8 cellular contexts compared by ENCODE assay signal in the genomic region with DNA sequence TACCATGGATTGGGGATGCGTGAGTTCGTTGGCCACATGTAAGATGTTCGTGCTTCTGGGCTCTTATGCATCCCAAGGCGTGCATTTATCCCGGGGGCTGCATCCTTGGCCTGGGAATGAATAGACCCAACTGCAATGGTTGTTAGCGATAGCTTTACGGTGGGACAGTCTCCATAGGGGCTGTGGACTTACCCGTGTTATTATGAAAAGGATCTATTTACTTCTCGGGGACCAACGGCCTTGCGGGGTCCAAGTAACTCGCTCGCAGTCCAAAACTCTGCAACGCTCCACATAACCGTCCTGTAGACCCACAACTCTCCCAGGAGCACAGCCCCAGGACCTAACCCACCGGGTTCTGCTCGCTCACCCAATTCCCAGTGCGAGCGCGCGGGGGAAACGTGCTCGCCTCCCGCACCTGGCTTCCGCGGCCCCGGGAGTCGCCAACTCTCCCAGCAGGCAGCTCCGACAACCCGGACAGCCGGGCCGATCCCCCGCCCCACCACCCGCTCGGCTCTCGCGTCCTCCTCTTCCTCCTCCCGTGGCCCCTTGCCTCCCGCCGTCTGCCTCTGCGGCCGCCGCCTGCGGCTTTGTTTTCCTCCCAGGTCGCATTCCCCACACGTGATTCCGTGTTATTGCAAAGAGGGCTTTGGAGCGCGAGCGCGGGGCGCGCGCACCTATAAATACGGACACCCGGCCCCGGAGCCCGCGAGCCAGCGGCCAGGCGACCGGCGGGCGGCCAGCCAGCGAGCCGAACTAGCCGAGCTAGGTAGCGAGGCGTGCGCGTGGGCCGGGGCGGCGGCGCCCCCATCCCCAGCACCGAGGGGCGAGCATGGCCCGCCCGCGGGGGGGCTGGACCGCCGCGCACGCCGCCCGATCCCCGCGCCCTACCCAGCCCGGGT. TPM values are rescaled to one million over a fixed set of nuclear protein-coding genes. Genes with fewer than 3 reads are reported as not detected.
DNase-seq lines count a peak whose midpoint lies in the region; ATAC-seq and TF ChIP-seq lines count a peak whose summit lies in the region.

A gene with protein sequence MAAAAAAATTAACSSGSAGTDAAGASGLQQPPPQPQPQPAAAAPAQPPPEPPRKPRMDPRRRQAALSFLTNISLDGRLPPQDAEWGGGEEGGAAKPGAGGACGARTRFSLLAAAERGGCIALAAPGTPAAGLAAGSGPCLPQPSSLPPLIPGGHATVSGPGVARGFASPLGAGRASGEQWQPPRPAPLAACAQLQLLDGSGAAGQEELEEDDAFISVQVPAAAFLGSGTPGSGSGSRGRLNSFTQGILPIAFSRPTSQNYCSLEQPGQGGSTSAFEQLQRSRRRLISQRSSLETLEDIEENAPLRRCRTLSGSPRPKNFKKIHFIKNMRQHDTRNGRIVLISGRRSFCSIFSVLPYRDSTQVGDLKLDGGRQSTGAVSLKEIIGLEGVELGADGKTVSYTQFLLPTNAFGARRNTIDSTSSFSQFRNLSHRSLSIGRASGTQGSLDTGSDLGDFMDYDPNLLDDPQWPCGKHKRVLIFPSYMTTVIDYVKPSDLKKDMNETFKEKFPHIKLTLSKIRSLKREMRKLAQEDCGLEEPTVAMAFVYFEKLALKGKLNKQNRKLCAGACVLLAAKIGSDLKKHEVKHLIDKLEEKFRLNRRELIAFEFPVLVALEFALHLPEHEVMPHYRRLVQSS (plus strand): TSS at position 706 of the 899 bp plus-strand sequence. CDS start 278 bp downstream, outside the sequence.

- H3K36me3 ChIP-seq in mucosa of descending colon (ENCODE audit: low read depth) (no peaks in the 10 kb centered on the region), suprapubic skin (no peaks in the 10 kb centered on the region)

- WGBS in suprapubic skin = 32% methylated on average over 10 of the region's 89 CpGs

- peak in 1 of 2 donors; percentile 34 for TF ChIP-seq POLR2A in suprapubic skin (IDR thresholded peaks at IDR 0.05)

- H3K4me3 ChIP-seq in epithelial cell of esophagus (ENCODE audit: low read length) (peak within 1 kb of the TSS; percentile 46), mucosa of descending colon (peak within 1 kb of the TSS; percentile 30), suprapubic skin (peak within 1 kb of the TSS; percentile 68)

- H3K27ac ChIP-seq in suprapubic skin = peak within 1 kb of the TSS; percentile 86

- DNase-seq in DMS79 (lab: John Stamatoyannopoulos, UW) (peak; percentile 36), NCI-H1105 treated with DMSO at 0.1 percent for 48 hours (lab: John Stamatoyannopoulos, UW) (peak; percentile 83), epithelial cell of esophagus (ENCODE audit: low read depth) (peak; percentile 33), mucosa of descending colon (peak; percentile 71 to 79 (median 76)), suprapubic skin (ENCODE audit: low spot score in 2 of 2) (peak; percentile 81 to 84), OCI-M2 (lab: John Stamatoyannopoulos, UW; ENCODE audit: unreplicated experiment) (no peak)
- DNase-seq in activated CD4-positive, alpha-beta T cell treated with anti-CD3 and anti-CD28 coated beads, Interleukin-2, amount 50 U/mL, for 48 hours = peak; percentile 37 to 46

- TF ChIP-seq CTCF in epithelial cell of esophagus (IDR thresholded peaks at IDR 0.05; ENCODE audit: insufficient read depth, low read depth, low read length, missing control alignments) (no peak), mucosa of descending colon (IDR thresholded peaks at IDR 0.05) (no peak), suprapubic skin (IDR thresholded peaks at IDR 0.05) (no peak)

- H3K4me1 ChIP-seq in mucosa of descending colon (ENCODE audit: low read depth) (peaks cover 18% of the 10 kb centered on the region), suprapubic skin (peaks cover 46% of the 10 kb centered on the region)

- intact Hi-C loops in mucosa of descending colon (cut with DNase I, micrococcal nuclease) = loop anchor here (5.0 to 10.0 kb wide), 2 partner anchors 198 to 240 kb away; no protein-coding TSS in a partner anchor

- ATAC-seq in GM21717 (IDR thresholded peaks at IDR 0.05; ENCODE audit: unreplicated experiment) (peak; percentile 28), mucosa of descending colon (peak; percentile 43)

- H3K9me3 ChIP-seq in mucosa of descending colon (no peaks in the 10 kb centered on the region), suprapubic skin (no peaks in the 10 kb centered on the region)

- no peak for TF ChIP-seq EP300 in suprapubic skin (IDR thresholded peaks at IDR 0.05)

- no peaks in the 10 kb centered on the region for H3K27me3 ChIP-seq in suprapubic skin

RNA-seq across cellular contexts. Expression of the gene that starts here (rescaled TPM):
- total RNA-seq in mucosa of descending colon = 10 to 100 TPM in 2 of 3 donors, 1 to 10 TPM in 1; 8.1 to 13.0 (median 11.6) TPM
- total RNA-seq in suprapubic skin = 10 to 100 TPM; 24.9 to 42.2 (median 38.0) TPM
